Comparison of ENCODE assay signal across 9 cellular contexts in genomic region chr19:48695743-48696352, GRCh38. TPM values are rescaled to one million over a fixed set of nuclear protein-coding genes. Genes with fewer than 3 reads are reported as not detected.
A peak's percentile ranks its signal among the peaks of the same experiment; 100 is the strongest.
DNase-seq lines count a peak whose midpoint lies in the region; ATAC-seq and TF ChIP-seq lines count a peak whose summit lies in the region.
"Had no signal": no experiment of that assay in that cellular context is flagged by ENCODE, and none has a peak within 500 bp of the region (broad histone marks: within the 10 kb centered on the region; RNA-seq: fewer than 3 reads in every experiment).

TSS of gene FUT2 (plus strand) at chr19:48695971. CDS start at chr19:48702957, 6,986 bp downstream.

- H3K4me1 Mint-ChIP-seq in endothelial cell (ENCODE audit: unreplicated experiment): peaks cover 13% of the 10 kb centered on the region
- peaks cover 5% of the 10 kb centered on the region for H3K4me1 Mint-ChIP-seq in neural crest cell

- CTCF ChIA-PET in GM10248 (lab: Yijun Ruan, JAX): interaction anchor here (0.7 to 1.0 kb wide), 3 partner anchors 23 to 100 kb away, joined by 3 to 4 read pairs (median 3); partner anchors contain the start of gene NTN5

- H3K9me3 Mint-ChIP-seq in endothelial cell (ENCODE audit: unreplicated experiment) (no peaks in the 10 kb centered on the region), neural crest cell (no peaks in the 10 kb centered on the region)

- POLR2A ChIA-PET in GM10248 (lab: Yijun Ruan, JAX): no interaction called here

- peaks cover 4% of the 10 kb centered on the region for H3K36me3 Mint-ChIP-seq in endothelial cell (ENCODE audit: low read depth, unreplicated experiment)
- H3K36me3 Mint-ChIP-seq in neural crest cell (ENCODE audit: low read depth): no peaks in the 10 kb centered on the region

- TF ChIP-seq CTCF in endothelial cell (IDR thresholded peaks at IDR 0.05; ENCODE audit: unreplicated experiment) (no peak), neural crest cell (conservative IDR thresholded peaks at IDR 0.05) (no peak), GM10248 (IDR thresholded peaks at IDR 0.05; ENCODE audit: control extremely low read depth, extremely low read depth, low read depth, missing control alignments) (no peak)

- H3K4me3 Mint-ChIP-seq in endothelial cell (ENCODE audit: unreplicated experiment) (peak within 1 kb of the TSS; percentile 89), neural crest cell (peak within 1 kb of the TSS; percentile 56)

- H3K27ac Mint-ChIP-seq in endothelial cell (ENCODE audit: unreplicated experiment): peak within 1 kb of the TSS; percentile 77
- H3K27ac Mint-ChIP-seq in neural crest cell (ENCODE audit: unreplicated experiment): no peak within 1 kb of the TSS

- ATAC-seq in GM21360 (IDR thresholded peaks at IDR 0.05; ENCODE audit: unreplicated experiment): no peak

- H3K27me3 Mint-ChIP-seq in endothelial cell (ENCODE audit: unreplicated experiment) (peaks cover 8% of the 10 kb centered on the region), neural crest cell (ENCODE audit: low read depth) (peaks cover 52% of the 10 kb centered on the region)

- DNase-seq in COLO668 (lab: John Stamatoyannopoulos, UW; ENCODE audit: unreplicated experiment) (peak; percentile 82), NCI-H2107 treated with DMSO at 0.1 percent for 48 hours (lab: John Stamatoyannopoulos, UW; ENCODE audit: unreplicated experiment) (peak; percentile 55), endothelial cell (ENCODE audit: low spot score) (no peak), neural crest cell (ENCODE audit: low read depth, low spot score) (no peak), GM10248 (ENCODE audit: extremely low spot score) (no peak), activated gamma-delta T cell (lab: John Stamatoyannopoulos, UW) (no peak), NCI-H1092 treated with DMSO at 0.1 percent for 48 hours (lab: John Stamatoyannopoulos, UW) (no peak)

RNA-seq across cellular contexts. Expression of gene FUT2, which starts in this region (rescaled TPM):
- total RNA-seq in endothelial cell (ENCODE audit: unreplicated experiment) (1.5 TPM), neural crest cell (not detected in 2 replicates)
- total RNA-seq: HT1080 had no signal

Comparison
In these comparisons a context has a peak if more than half of its experiments do, and no peak if none do; other contexts are left out.
1. DNase-seq: peak in COLO668 (single experiment) and NCI-H2107 treated with DMSO at 0.1 percent for 48 hours (single experiment); none in endothelial cell (single experiment), neural crest cell (single experiment), GM10248 (single experiment), activated gamma-delta T cell (single experiment) and NCI-H1092 treated with DMSO at 0.1 percent for 48 hours (single experiment).